Comparison of ENCODE assay signal across 8 cellular contexts in genomic region chr1:37795340-37796110, GRCh38. TPM values are rescaled to one million over a fixed set of nuclear protein-coding genes. Genes with fewer than 3 reads are reported as not detected.
DNase-seq lines count a peak whose midpoint lies in the region; ATAC-seq and TF ChIP-seq lines count a peak whose summit lies in the region.

No MANE protein-coding gene starts in this region.

- peak overlapping the region; percentile 96 for H3K4me2 ChIP-seq in DOHH2 (ENCODE audit: low read length)

- H3K4me1 ChIP-seq in DOHH2 (ENCODE audit: control insufficient read depth, low read length) (peaks cover 17% of the 10 kb centered on the region), ovary (ENCODE audit: insufficient read depth) (peaks cover 5% of the 10 kb centered on the region)

- H3K4me3 ChIP-seq in DOHH2 (ENCODE audit: low read length), result peak overlapping the region; percentile 89
- no peak overlapping the region for H3K4me3 ChIP-seq in ovary

- H3K27ac ChIP-seq in DOHH2 (ENCODE audit: low read depth, low read length) (no peak overlapping the region), ovary (no peak overlapping the region)

- H3K79me2 ChIP-seq in DOHH2 (ENCODE audit: control insufficient read depth, low read length), result peaks cover 19% of the 10 kb centered on the region

- no peak for TF ChIP-seq POLR2A in ovary (IDR thresholded peaks at IDR 0.05)

- H3F3A ChIP-seq in DOHH2 (ENCODE audit: control insufficient read depth, insufficient read depth), result 0 out of 2 replicates have a peak, but pooled peaks cover 2% of the 10 kb centered on the region

- intact Hi-C loops in ovary (cut with DNase I), result no loop called here

- H3K36me3 ChIP-seq in DOHH2 (ENCODE audit: control insufficient read depth, low read length), result peaks cover 43% of the 10 kb centered on the region
- no peaks in the 10 kb centered on the region for H3K36me3 ChIP-seq in ovary

- no peaks in the 10 kb centered on the region for H3K9me2 ChIP-seq in DOHH2 (replicated peaks; ENCODE audit: control insufficient read depth, low read length)

- DNase-seq in NCI-H2029 (lab: John Stamatoyannopoulos, UW) (peak; percentile 65), activated T-cell treated with anti-CD3 and anti-CD28 coated beads for 24 hours (ENCODE audit: low read depth) (peak; percentile 31), germinal center (ENCODE audit: low spot score) (peak; percentile 58), ovary (peak; percentile 36 to 80 (median 66))

- H3K27me3 ChIP-seq in DOHH2 (ENCODE audit: control insufficient read depth, low read length) (no peaks in the 10 kb centered on the region), ovary (no peaks in the 10 kb centered on the region)

- ATAC-seq in GM21717 (IDR thresholded peaks at IDR 0.05; ENCODE audit: unreplicated experiment) (no peak), GM19324 (IDR thresholded peaks at IDR 0.05; ENCODE audit: low FRiP score, unreplicated experiment) (no peak), HG02610 (IDR thresholded peaks at IDR 0.05; ENCODE audit: unreplicated experiment) (no peak)

- H4K20me1 ChIP-seq in DOHH2 (ENCODE audit: control insufficient read depth, insufficient read depth, low read depth, low read length), result no peaks in the 10 kb centered on the region

- TF ChIP-seq CTCF in DOHH2 (IDR thresholded peaks at IDR 0.05; ENCODE audit: low read depth, low read length, poor library complexity, severe bottlenecking) (no peak), ovary (IDR thresholded peaks at IDR 0.05) (no peak)

- WGBS in ovary, 3 donors, result 18 to 25% (median 21%) methylated on average over 22 of the region's 22 CpGs

- no peaks in the 10 kb centered on the region for H3K9me3 ChIP-seq in DOHH2 (ENCODE audit: control insufficient read depth, insufficient read depth, low read length)
- H3K9me3 ChIP-seq in ovary, result no peaks in the 10 kb centered on the region

- no peak for TF ChIP-seq EP300 in ovary (IDR thresholded peaks at IDR 0.05)

RNA-seq across cellular contexts. Expression of gene MANEAL, which starts 1.9 kb away (rescaled TPM):
- total RNA-seq in ovary, result 1 to 10 TPM in 5 of 7 donors, under 1 TPM in 1, not detected in 1; 0.66 to 2.2 (median 1.7) TPM
- 1 to 10 TPM in 1 of 2 donors, under 1 TPM in 1; 0.99 to 3.7 TPM for polyA plus RNA-seq in ovary

RNA-seq across cellular contexts. Expression of gene C1orf122, which starts 12.1 kb away (rescaled TPM):
- 10 to 100 TPM; 24.5 to 56.2 (median 32.5) TPM for total RNA-seq in ovary
- 10 to 100 TPM; 10.3 to 23.7 TPM for polyA plus RNA-seq in ovary

RNA-seq across cellular contexts. Expression of gene YRDC, which starts 12.5 kb away (rescaled TPM):
- 10 to 100 TPM in 4 of 7 donors, 1 to 10 TPM in 3; 7.2 to 15.0 (median 11.0) TPM for total RNA-seq in ovary
- polyA plus RNA-seq in ovary, result 1 to 10 TPM; 9.3 to 9.5 TPM

RNA-seq across cellular contexts. Expression of gene EPHA10, which starts 30.6 kb away (rescaled TPM):
- total RNA-seq in ovary, result under 1 TPM in 4 of 7 donors, not detected in 3; 0.20 to 0.69 (median 0.50) TPM
- under 1 TPM; 0.02 to 0.05 TPM for polyA plus RNA-seq in ovary
